In genomic region chr11:129143335-129143734, GRCh38 we compare ENCODE assay signal across 10 cellular contexts. TPM values are rescaled to one million over a fixed set of nuclear protein-coding genes. Genes with fewer than 3 reads are reported as not detected.
DNase-seq lines count a peak whose midpoint lies in the region; ATAC-seq, FAIRE-seq and TF ChIP-seq lines count a peak whose summit lies in the region.
"Had no signal": no experiment of that assay in that cellular context is flagged by ENCODE, and none has a peak within 500 bp of the region (broad histone marks: within the 10 kb centered on the region; RNA-seq: fewer than 3 reads in every experiment).

No MANE protein-coding gene starts in this region.

- peak; percentile 98 for FAIRE-seq in RCC 7860 (lab: Jason Lieb, UNC)
- FAIRE-seq: GM18507 had no signal

- TF ChIP-seq CTCF in fibroblast of pulmonary artery (IDR thresholded peaks at IDR 0.05; ENCODE audit: low read length, missing control alignments) = no peak

- no peak for ATAC-seq in HG03025 (IDR thresholded peaks at IDR 0.05; ENCODE audit: low FRiP score, unreplicated experiment)
- ATAC-seq in GM21576 (IDR thresholded peaks at IDR 0.05; ENCODE audit: unreplicated experiment) = no peak
- no peak for ATAC-seq in GM19035 (IDR thresholded peaks at IDR 0.05; ENCODE audit: unreplicated experiment)
- ATAC-seq: activated CD8-positive, alpha-beta T cell treated with anti-CD3 and anti-CD28 coated beads for 36 hours had no signal

- H3K4me3 ChIP-seq in fibroblast of pulmonary artery (replicated peaks; ENCODE audit: low read depth, low read length) = peak overlapping the region; percentile 23

- in situ Hi-C loops in Caki2 (cut with HindIII; ENCODE audit: low pct_unique_long_range_greater_than_20kb, low sequenced_read_pairs) = no loop called here

- peak; percentile 84 for DNase-seq in Caki2 (ENCODE audit: low read depth)
- peak; percentile 95 for DNase-seq in RCC 7860 (ENCODE audit: low spot score)
- peak; percentile 98 for DNase-seq in fibroblast of pulmonary artery (ENCODE audit: low read depth)
- DNase-seq in occipital lobe (lab: John Stamatoyannopoulos, UW) = peak; percentile 79
- no peak for DNase-seq in NCI-H1930 (lab: John Stamatoyannopoulos, UW)
- DNase-seq: activated CD8-positive, alpha-beta T cell treated with anti-CD3 and anti-CD28 coated beads for 36 hours had no signal

RNA-seq across cellular contexts. Expression of gene ARHGAP32, which starts 48.8 kb away (rescaled TPM):
- total RNA-seq in Caki2 (2014; rRNA removed; shearing (Covaris generic); ENCODE audit: low replicate concordance) = 0.84 and 3.9 TPM in 2 replicates
- total RNA-seq in occipital lobe = 134 TPM

Comparison
In these comparisons a context has a peak if more than half of its experiments do, and no peak if none do; other contexts are left out.
1. DNase-seq: peak in Caki2 (single experiment), RCC 7860 (single experiment), fibroblast of pulmonary artery (single experiment) and occipital lobe (single experiment); none in NCI-H1930 (0 of 2).
2. RNA of gene ARHGAP32, which starts 48.8 kb away (total RNA-seq): 134 TPM in occipital lobe (single experiment); 0.84 to 3.9 TPM in Caki2; every median in the first group is over 10 times any median in the second.